34 cellular contexts compared by ENCODE assay signal in the genomic region with DNA sequence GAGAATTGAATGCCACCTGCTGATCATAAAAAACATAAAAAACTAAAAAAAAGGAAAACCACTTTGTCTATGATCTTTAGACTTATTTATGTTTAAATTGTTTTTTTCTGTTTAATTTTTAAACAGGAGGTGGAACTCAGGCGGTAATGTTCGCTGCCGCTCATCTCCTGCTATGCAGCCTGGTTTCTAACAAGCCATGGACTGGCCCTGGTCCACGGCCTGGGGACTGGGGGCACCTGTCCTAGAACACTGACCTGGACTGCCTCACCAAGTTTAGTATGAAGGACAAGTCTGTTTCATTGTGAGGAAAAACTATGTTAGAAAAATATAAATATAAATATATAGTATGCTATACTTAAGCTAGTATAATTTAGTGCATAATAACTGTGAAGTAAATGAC.
"Had no signal": no experiment of that assay in that cellular context is flagged by ENCODE, and none has a peak within 500 bp of the region (broad histone marks: within the 10 kb centered on the region; RNA-seq: fewer than 3 reads in every experiment).

No MANE protein-coding gene starts in this region.

- DNase-seq: Karpas-422, Kasumi-1, MG63, MM.1S, NCI-H1048, NCI-H1092, NCI-H1092 treated with DMSO at 0.1 percent for 48 hours, NCI-H1105, NCI-H1105 treated with DMSO at 0.1 percent for 48 hours, NCI-H1417, NCI-H1417 treated with DMSO at 0.1 percent for 48 hours, NCI-H1436, NCI-H1436 treated with DMSO at 0.1 percent for 48 hours, NCI-H146, NCI-H1694, NCI-H1694 treated with DMSO at 0.1 percent for 48 hours, NCI-H187, NCI-H187 treated with DMSO at 0.1 percent for 48 hours, NCI-H1930, NCI-H2029, NCI-H2029 treated with DMSO at 0.1 percent for 48 hours, NCI-H2081, NCI-H2081 treated with DMSO at 0.1 percent for 48 hours, NCI-H2107, NCI-H2171, NCI-H2171 treated with DMSO at 0.1 percent for 48 hours, NCI-H2227 treated with DMSO at 0.1 percent for 48 hours, NCI-H226, NCI-H345, NCI-H446, NCI-H446 treated with DMSO at 0.1 percent for 48 hours, NCI-H510A, NCI-H510A treated with DMSO at 0.1 percent for 48 hours had no signal

- H3K9me3 ChIP-seq: MG63 had no signal

- H3K27ac ChIP-seq: KMS-11 had no signal

- H3K4me2 ChIP-seq: KMS-11 had no signal

- H3K9ac ChIP-seq: KMS-11 had no signal

- H3K27me3 ChIP-seq: MG63 had no signal

- H3K4me3 ChIP-seq: MG63 had no signal

- H3K36me3 ChIP-seq: MG63 had no signal
